Comparison of ENCODE assay signal across 1 cellular context in the genomic region with DNA sequence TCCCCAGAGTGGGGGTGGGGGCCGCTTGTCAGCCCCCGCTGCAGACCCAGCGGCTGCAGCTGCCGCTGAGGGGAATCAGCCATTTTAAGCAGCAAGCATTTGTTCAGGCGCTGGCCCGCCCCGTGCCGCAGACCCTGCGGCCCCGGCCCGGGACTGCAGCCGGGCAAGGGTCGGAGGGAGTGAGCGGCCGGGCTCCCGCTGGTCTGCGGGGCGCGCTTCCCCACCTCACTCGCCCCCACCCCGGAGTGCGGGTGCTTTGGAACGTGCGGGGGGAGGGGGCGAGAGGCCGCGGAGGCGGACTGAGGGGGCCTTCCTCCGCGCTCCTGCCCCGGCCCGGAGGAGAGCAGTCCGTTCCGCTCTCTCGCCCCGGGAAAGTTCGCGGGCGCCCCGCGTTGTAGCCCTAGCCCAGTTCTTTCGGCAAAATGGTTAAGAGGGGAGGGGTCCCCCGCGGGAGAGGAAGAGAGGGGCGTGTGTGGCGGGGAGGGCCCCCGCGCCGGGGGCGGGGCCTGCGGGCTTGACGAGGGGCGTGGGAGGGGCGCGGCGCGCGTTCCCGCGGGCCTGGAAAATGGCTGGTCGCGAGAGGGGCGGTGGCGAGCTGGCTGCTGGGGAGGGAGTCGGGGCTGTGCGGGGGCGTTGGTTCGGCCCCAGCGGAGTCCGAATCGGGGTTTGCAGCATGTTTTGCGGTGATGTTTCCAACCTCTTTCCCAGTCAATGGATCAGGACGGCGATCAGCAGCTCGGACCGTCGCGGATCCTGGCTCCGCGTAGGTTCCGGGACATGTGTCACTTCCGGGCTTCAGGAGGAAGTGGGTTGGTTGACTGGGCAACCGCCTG.
TF ChIP-seq lines count a peak whose summit lies in the region.

No MANE protein-coding gene starts in this region.

TF ChIP-seq in GM12878, 131 proteins besides CTCF, POLR2A, EP300 and RAD21 (continued from another document and continues in another):
- TF ChIP-seq ATF2 (IDR thresholded peaks at IDR 0.05; ENCODE audit: low read length) = no peak
- TF ChIP-seq YY1 (IDR thresholded peaks at IDR 0.05; ENCODE audit: low read depth, low read length) = peak; percentile 94
- TF ChIP-seq E2F4 (IDR thresholded peaks at IDR 0.05; ENCODE audit: low read depth, low read length) = no peak
- TF ChIP-seq NFYA (IDR thresholded peaks at IDR 0.05; ENCODE audit: borderline replicate concordance, low read depth, low read length) = no peak
- no peak for TF ChIP-seq EED (IDR thresholded peaks at IDR 0.05; ENCODE audit: low read depth)
- TF ChIP-seq NR2C2 (IDR thresholded peaks at IDR 0.05; ENCODE audit: borderline replicate concordance, control insufficient read depth, insufficient read length, low read depth) = no peak
- TF ChIP-seq IRF4 (IDR thresholded peaks at IDR 0.05; ENCODE audit: low read depth, low read length) = no peak
- no peak for TF ChIP-seq SUPT20H (IDR thresholded peaks at IDR 0.05; ENCODE audit: borderline replicate concordance, control insufficient read depth, low read depth, low read length)
- no peak for TF ChIP-seq PBX3 (IDR thresholded peaks at IDR 0.05; ENCODE audit: insufficient replicate concordance, low read depth, low read length)
- TF ChIP-seq BMI1 (IDR thresholded peaks at IDR 0.05; ENCODE audit: borderline replicate concordance) = peak; percentile 93
- TF ChIP-seq BCL11A (IDR thresholded peaks at IDR 0.05; ENCODE audit: low read depth, low read length) = no peak
- TF ChIP-seq, protein P1, sequence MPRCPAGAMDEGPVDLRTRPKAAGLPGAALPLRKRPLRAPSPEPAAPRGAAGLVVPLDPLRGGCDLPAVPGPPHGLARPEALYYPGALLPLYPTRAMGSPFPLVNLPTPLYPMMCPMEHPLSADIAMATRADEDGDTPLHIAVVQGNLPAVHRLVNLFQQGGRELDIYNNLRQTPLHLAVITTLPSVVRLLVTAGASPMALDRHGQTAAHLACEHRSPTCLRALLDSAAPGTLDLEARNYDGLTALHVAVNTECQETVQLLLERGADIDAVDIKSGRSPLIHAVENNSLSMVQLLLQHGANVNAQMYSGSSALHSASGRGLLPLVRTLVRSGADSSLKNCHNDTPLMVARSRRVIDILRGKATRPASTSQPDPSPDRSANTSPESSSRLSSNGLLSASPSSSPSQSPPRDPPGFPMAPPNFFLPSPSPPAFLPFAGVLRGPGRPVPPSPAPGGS (IDR thresholded peaks at IDR 0.05; ENCODE audit: borderline replicate concordance, insufficient read depth, low read depth, low read length, poor library complexity, severe bottlenecking) = peak; percentile 45
- peak; percentile 88 for TF ChIP-seq POLR2AphosphoS5 (IDR thresholded peaks at IDR 0.05; ENCODE audit: low read length)
- TF ChIP-seq RFX5 (IDR thresholded peaks at IDR 0.05; ENCODE audit: low read depth, low read length) = no peak
- TF ChIP-seq EGR1 (IDR thresholded peaks at IDR 0.05; ENCODE audit: borderline replicate concordance in 1 of 2, low read depth in 2 of 2, low read length in 2 of 2) = peak in 1 of 2 experiments; percentile 78; a peak in 2 of 3 replicates
- no peak for TF ChIP-seq ZNF384 (IDR thresholded peaks at IDR 0.05; ENCODE audit: borderline replicate concordance, low read depth, low read length)
- TF ChIP-seq MTA2 (IDR thresholded peaks at IDR 0.05; ENCODE audit: low read depth) = 0 out of 2 replicates have a peak, but pooled peaks have one; percentile 15
- TF ChIP-seq STAT1 (conservative IDR thresholded peaks at IDR 0.05) = no peak
- no peak for TF ChIP-seq RAD51 (IDR thresholded peaks at IDR 0.05)
- peak; percentile 28; the same call in 1 of the 2 replicates for TF ChIP-seq MAX (IDR thresholded peaks at IDR 0.05; ENCODE audit: low read depth, low read length)
- no peak for TF ChIP-seq JUND (IDR thresholded peaks at IDR 0.05; ENCODE audit: low read depth, low read length)
- no peak for TF ChIP-seq CEBPB (IDR thresholded peaks at IDR 0.05; ENCODE audit: borderline replicate concordance in 1 of 2, low read depth in 2 of 2, low read length in 2 of 2)
- no peak for TF ChIP-seq IRF5 (IDR thresholded peaks at IDR 0.05; ENCODE audit: borderline replicate concordance)
- no peak for TF ChIP-seq YBX1 (IDR thresholded peaks at IDR 0.05)
- no peak for TF ChIP-seq CUX1 (IDR thresholded peaks at IDR 0.05; ENCODE audit: insufficient replicate concordance, low read depth, low read length)
- TF ChIP-seq TBL1XR1 (IDR thresholded peaks at IDR 0.05; ENCODE audit: low read depth, low read length) = 0 out of 2 replicates have a peak, but pooled peaks have one; percentile 13
- no peak for TF ChIP-seq NRF1 (conservative IDR thresholded peaks at IDR 0.05; ENCODE audit: low read depth, low read length)
- TF ChIP-seq ZSCAN29 (IDR thresholded peaks at IDR 0.05) = no peak
- TF ChIP-seq SRF (IDR thresholded peaks at IDR 0.05; ENCODE audit: low read depth in 2 of 2, low read length in 2 of 2) = no peak
- TF ChIP-seq TAF1 (IDR thresholded peaks at IDR 0.05; ENCODE audit: borderline replicate concordance, low read depth, low read length) = peak; percentile 61; the same call in 1 of the 2 replicates
- no peak for TF ChIP-seq EZH2 (IDR thresholded peaks at IDR 0.05; ENCODE audit: borderline replicate concordance, control insufficient read depth, low read depth, low read length)
- TF ChIP-seq ZNF274 (IDR thresholded peaks at IDR 0.05; ENCODE audit: insufficient read depth, insufficient read length) = no peak
- no peak for TF ChIP-seq FOS (IDR thresholded peaks at IDR 0.05; ENCODE audit: borderline replicate concordance, extremely low read depth, insufficient read length)
- no peak for TF ChIP-seq HDAC2 (IDR thresholded peaks at IDR 0.05)
- TF ChIP-seq NR2C1 (IDR thresholded peaks at IDR 0.05) = no peak
- peak; percentile 6; the same call in 1 of the 2 replicates for TF ChIP-seq ZNF24 (IDR thresholded peaks at IDR 0.05)
- TF ChIP-seq RELB (IDR thresholded peaks at IDR 0.05; ENCODE audit: low read depth) = peak; percentile 61; the same call in 1 of the 2 replicates
- 0 out of 2 replicates have a peak, but pooled peaks have one; percentile 93 for TF ChIP-seq ASH2L (IDR thresholded peaks at IDR 0.05; ENCODE audit: borderline replicate concordance, low read depth)
- TF ChIP-seq RUNX3 (IDR thresholded peaks at IDR 0.05; ENCODE audit: low read length) = peak; percentile 68; the same call in 1 of the 2 replicates
- no peak for TF ChIP-seq NFXL1 (IDR thresholded peaks at IDR 0.05; ENCODE audit: borderline replicate concordance)
- TF ChIP-seq ZBED1 (IDR thresholded peaks at IDR 0.05; ENCODE audit: borderline replicate concordance) = no peak
- no peak for TF ChIP-seq TCF7 (IDR thresholded peaks at IDR 0.05; ENCODE audit: borderline replicate concordance)
- no peak for TF ChIP-seq NFIC (IDR thresholded peaks at IDR 0.05; ENCODE audit: low read depth, low read length)
- peak; percentile 79; the same call in 1 of the 2 replicates for TF ChIP-seq HDGF (IDR thresholded peaks at IDR 0.05)
- peak; percentile 38; the same call in 1 of the 2 replicates for TF ChIP-seq ZNF207 (IDR thresholded peaks at IDR 0.05; ENCODE audit: borderline replicate concordance)
- no peak for TF ChIP-seq JUNB (IDR thresholded peaks at IDR 0.05)
- TF ChIP-seq NBN (IDR thresholded peaks at IDR 0.05) = peak; percentile 88
- no peak for TF ChIP-seq SMAD1 (IDR thresholded peaks at IDR 0.05; ENCODE audit: low read depth, partially characterized antibody)
- TF ChIP-seq CBFB (IDR thresholded peaks at IDR 0.05; ENCODE audit: low read depth) = peak; percentile 69; the same call in 1 of the 2 replicates
